8 cellular contexts compared by ENCODE assay signal in genomic region chr5:150517272-150518152, GRCh38. TPM values are rescaled to one million over a fixed set of nuclear protein-coding genes. Genes with fewer than 3 reads are reported as not detected.
DNase-seq lines count a peak whose midpoint lies in the region; ATAC-seq and TF ChIP-seq lines count a peak whose summit lies in the region.

No MANE protein-coding gene starts in this region.

- WGBS in heart left ventricle, 4 donors: 42 to 52% (median 48%) methylated on average over 13 of the region's 13 CpGs

- no peak for TF ChIP-seq POLR2A in heart left ventricle (IDR thresholded peaks at IDR 0.05)

- peak overlapping the region; percentile 2 for H3K27ac Mint-ChIP-seq in stimulated activated memory B cell treated with anti-CD40 and anti-IgM and Interleukin-4, amounts not matched to agents 10 μg/mL and 1 μg/mL and 100 μg/mL, for 72 hours

- H3K36me3 ChIP-seq in SJSA1: peaks cover 38% of the 10 kb centered on the region
- peaks cover 0 to 27% (median 12%) of the 10 kb centered on the region in 9 donors for H3K36me3 ChIP-seq in heart left ventricle

- intact Hi-C loops in heart left ventricle (cut with DNase I): no loop called here

- H3K27me3 Mint-ChIP-seq in stimulated activated memory B cell treated with anti-CD40 and anti-IgM and Interleukin-4, amounts not matched to agents 10 μg/mL and 1 μg/mL and 100 μg/mL, for 72 hours: no peaks in the 10 kb centered on the region

- H3K4me1 ChIP-seq in SJSA1 (replicated peaks) (peaks cover 63% of the 10 kb centered on the region), heart left ventricle (peaks cover 10 to 98% (median 79%) of the 10 kb centered on the region in 12 donors)

- DNase-seq in HFF-Myc (ENCODE audit: extremely low read depth, low read depth): peak; percentile 73
- peak; percentile 80 to 83 for DNase-seq in SJSA1 (ENCODE audit: low read depth in 1 of 2, low spot score in 2 of 2)
- DNase-seq in heart left ventricle: peak in 4 of 5 donors; percentile 63 to 74 (median 68)
- no peak for DNase-seq in stimulated activated CD4-positive, alpha-beta T cell treated with anti-CD3 and anti-CD28 coated beads, Interleukin-4, amount 100 ng/mL, for 1 hour
- no peak for DNase-seq in NCI-H446 (lab: John Stamatoyannopoulos, UW)

- no peaks in the 10 kb centered on the region for H3K27me3 ChIP-seq in SJSA1 (replicated peaks)
- no peaks in the 10 kb centered on the region for H3K27me3 ChIP-seq in heart left ventricle

- ATAC-seq in heart left ventricle (peak; percentile 24 to 35 (median 28)), GM21576 (IDR thresholded peaks at IDR 0.05; ENCODE audit: unreplicated experiment) (no peak), GM21717 (IDR thresholded peaks at IDR 0.05; ENCODE audit: unreplicated experiment) (no peak)
- ATAC-seq in stimulated activated memory B cell treated with anti-CD40 and anti-IgM and Interleukin-4, amounts not matched to agents 10 μg/mL and 1 μg/mL and 100 μg/mL, for 72 hours: no peak

- H3K4me1 Mint-ChIP-seq in stimulated activated memory B cell treated with anti-CD40 and anti-IgM and Interleukin-4, amounts not matched to agents 10 μg/mL and 1 μg/mL and 100 μg/mL, for 72 hours: peaks cover 19% of the 10 kb centered on the region

- H3K9me3 Mint-ChIP-seq in stimulated activated memory B cell treated with anti-CD40 and anti-IgM and Interleukin-4, amounts not matched to agents 10 μg/mL and 1 μg/mL and 100 μg/mL, for 72 hours: no peaks in the 10 kb centered on the region

- H3K4me3 ChIP-seq in HFF-Myc (replicated peaks; ENCODE audit: low read depth, low read length): no peak overlapping the region
- no peak overlapping the region for H3K4me3 ChIP-seq in SJSA1
- H3K4me3 ChIP-seq in heart left ventricle: no peak overlapping the region

- H3K9me3 ChIP-seq in SJSA1 (replicated peaks): no peaks in the 10 kb centered on the region
- no peaks in the 10 kb centered on the region for H3K9me3 ChIP-seq in heart left ventricle

- TF ChIP-seq CTCF in HFF-Myc (IDR thresholded peaks at IDR 0.05; ENCODE audit: low read depth, low read length, missing control alignments): no peak
- no peak for TF ChIP-seq CTCF in heart left ventricle (IDR thresholded peaks at IDR 0.05)

- peaks cover 7% of the 10 kb centered on the region for H3K36me3 Mint-ChIP-seq in stimulated activated memory B cell treated with anti-CD40 and anti-IgM and Interleukin-4, amounts not matched to agents 10 μg/mL and 1 μg/mL and 100 μg/mL, for 72 hours

- H3K4me3 Mint-ChIP-seq in stimulated activated memory B cell treated with anti-CD40 and anti-IgM and Interleukin-4, amounts not matched to agents 10 μg/mL and 1 μg/mL and 100 μg/mL, for 72 hours: no peak overlapping the region

- peak overlapping the region; percentile 27; the same call in 1 of the 2 replicates for H3K27ac ChIP-seq in SJSA1
- peak overlapping the region in 10 of 12 donors; percentile 24 to 57 (median 42) for H3K27ac ChIP-seq in heart left ventricle

RNA-seq across cellular contexts. Expression of gene NDST1, which starts 9.6 kb away (rescaled TPM):
- total RNA-seq in SJSA1 (2014; rRNA removed; shearing (Covaris generic)): 65.0 and 87.8 TPM in 2 replicates
- total RNA-seq in heart left ventricle: 100 to 1,000 TPM in 2 of 9 donors, 10 to 100 TPM in 7; 50.2 to 156 (median 68.5) TPM
- polyA plus RNA-seq in heart left ventricle: 10 to 100 TPM; 32.1 to 53.5 TPM

Comparison
In these comparisons a context has a peak if more than half of its experiments do, and no peak if none do; other contexts are left out.
1. DNase-seq: peak in HFF-Myc (single experiment), SJSA1 (2 of 2) and heart left ventricle (4 of 5); none in stimulated activated CD4-positive, alpha-beta T cell treated with anti-CD3 and anti-CD28 coated beads, Interleukin-4, amount 100 ng/mL, for 1 hour (single experiment) and NCI-H446 (0 of 2).
2. ATAC-seq: peak in heart left ventricle (4 of 4); none in stimulated activated memory B cell treated with anti-CD40 and anti-IgM and Interleukin-4, amounts not matched to agents 10 μg/mL and 1 μg/mL and 100 μg/mL, for 72 hours (single experiment), GM21576 (single experiment) and GM21717 (single experiment).